17 cellular contexts compared by ENCODE assay signal in genomic region chr12:49557917-49558215, GRCh38. TPM values are rescaled to one million over a fixed set of nuclear protein-coding genes. Genes with fewer than 3 reads are reported as not detected.
DNase-seq lines count a peak whose midpoint lies in the region; ATAC-seq and TF ChIP-seq lines count a peak whose summit lies in the region.
"Had no signal": no experiment of that assay in that cellular context is flagged by ENCODE, and none has a peak within 500 bp of the region (broad histone marks: within the 10 kb centered on the region; RNA-seq: fewer than 3 reads in every experiment).

No MANE protein-coding gene starts in this region.

- ATAC-seq in Right ventricle myocardium superior (ENCODE audit: poor library complexity): peak; percentile 29
- no peak for ATAC-seq in GM21786 (IDR thresholded peaks at IDR 0.05; ENCODE audit: unreplicated experiment)
- ATAC-seq: activated CD4-positive, CD25-positive, alpha-beta regulatory T cell treated with anti-CD3 and anti-CD28 coated beads, Interleukin-2, amount 50 U/mL, for 24 hours; effector memory CD8-positive, alpha-beta T cell had no signal

- POLR2A ChIA-PET in OCI-LY7 (lab: Charles Lee): no interaction called here
- POLR2A ChIA-PET in activated CD4-positive, alpha-beta memory T cell treated with anti-CD3 and anti-CD28 coated beads, Interleukin-2, amount 10 ng/mL, durations not matched to agents 7 days and 5 days (lab: Charles Lee): interaction anchor here (9.5 kb wide), 1 partner anchor 7 kb away, joined by 76 read pairs; the partner anchor contains the start of gene MCRS1

- no peaks in the 10 kb centered on the region for H3K79me2 ChIP-seq in OCI-LY7 (ENCODE audit: insufficient read depth, low read depth, low read length)

- CTCF ChIA-PET in OCI-LY7 (lab: Charles Lee; ENCODE audit: unreplicated experiment): no interaction called here
- CTCF ChIA-PET in activated CD4-positive, alpha-beta memory T cell treated with anti-CD3 and anti-CD28 coated beads, Interleukin-2, amount 10 ng/mL, durations not matched to agents 7 days and 5 days (lab: Charles Lee): interaction anchor here (1.8 kb wide), 1 partner anchor 199 kb away, joined by 7 read pairs; no protein-coding TSS in a partner anchor

- no peak overlapping the region for H3K27ac Mint-ChIP-seq in activated CD4-positive, alpha-beta T cell treated with anti-CD3 and anti-CD28 coated beads, Interleukin-2, amount 10 ng/mL, durations not matched to agents 24 days and 14 days
- no peak overlapping the region for H3K27ac Mint-ChIP-seq in activated CD4-positive, alpha-beta memory T cell treated with anti-CD3 and anti-CD28 coated beads, Interleukin-2, amount 10 ng/mL, durations not matched to agents 7 days and 5 days
- H3K27ac Mint-ChIP-seq: memory B cell had no signal

- DNase-seq in Right ventricle myocardium superior: no peak
- DNase-seq in right atrium auricular region (ENCODE audit: low spot score): no peak
- no peak for DNase-seq in OCI-LY7 (ENCODE audit: low spot score)
- peak; percentile 17 for DNase-seq in epithelial cell of esophagus (ENCODE audit: low read depth)
- DNase-seq in activated CD4-positive, alpha-beta T cell treated with anti-CD3 and anti-CD28 coated beads, Interleukin-2, amount 10 ng/mL, durations not matched to agents 24 days and 14 days: no peak
- no peak for DNase-seq in LoVo (ENCODE audit: low spot score)
- no peak for DNase-seq in activated CD4-positive, alpha-beta memory T cell treated with anti-CD3 and anti-CD28 coated beads, Interleukin-2, amount 10 ng/mL, durations not matched to agents 7 days and 5 days
- DNase-seq: activated T-cell treated with anti-CD3 and anti-CD28 coated beads, Interleukin-2, amount 50 U/mL, for 48 hours; amniotic stem cell; effector memory CD8-positive, alpha-beta T cell; hippocampal formation; NCI-H2029; SJCRH30; uterus had no signal

- peaks cover 4% of the 10 kb centered on the region for H3K4me1 Mint-ChIP-seq in activated CD4-positive, alpha-beta T cell treated with anti-CD3 and anti-CD28 coated beads, Interleukin-2, amount 10 ng/mL, durations not matched to agents 24 days and 14 days
- peaks cover 28% of the 10 kb centered on the region for H3K4me1 Mint-ChIP-seq in activated CD4-positive, alpha-beta memory T cell treated with anti-CD3 and anti-CD28 coated beads, Interleukin-2, amount 10 ng/mL, durations not matched to agents 7 days and 5 days

- no peaks in the 10 kb centered on the region for H3K27me3 ChIP-seq in right atrium auricular region
- H3K27me3 ChIP-seq: SJCRH30, uterus had no signal

- peaks cover 2% of the 10 kb centered on the region for H3K27me3 Mint-ChIP-seq in activated CD4-positive, alpha-beta T cell treated with anti-CD3 and anti-CD28 coated beads, Interleukin-2, amount 10 ng/mL, durations not matched to agents 24 days and 14 days
- peaks cover 2% of the 10 kb centered on the region for H3K27me3 Mint-ChIP-seq in activated CD4-positive, alpha-beta memory T cell treated with anti-CD3 and anti-CD28 coated beads, Interleukin-2, amount 10 ng/mL, durations not matched to agents 7 days and 5 days
- H3K27me3 Mint-ChIP-seq: effector memory CD8-positive, alpha-beta T cell; memory B cell had no signal

- no peaks in the 10 kb centered on the region for H3K4me1 ChIP-seq in right atrium auricular region
- H3K4me1 ChIP-seq in OCI-LY7 (ENCODE audit: insufficient read depth, low read length, poor library complexity, severe bottlenecking): peaks cover 8% of the 10 kb centered on the region
- H3K4me1 ChIP-seq: SJCRH30, uterus had no signal

- H3K4me3 ChIP-seq in right atrium auricular region: no peak overlapping the region
- H3K4me3 ChIP-seq in OCI-LY7 (ENCODE audit: low read depth, low read length, poor library complexity, severe bottlenecking): no peak overlapping the region
- H3K4me3 ChIP-seq in epithelial cell of esophagus (ENCODE audit: low read length): no peak overlapping the region
- H3K4me3 ChIP-seq: SJCRH30, uterus had no signal

- H4K20me1 ChIP-seq in OCI-LY7 (ENCODE audit: insufficient read depth, low read length): no peaks in the 10 kb centered on the region

- BruUV-seq in OCI-LY7 (replicated peaks; lab: Mats Ljungman, UMichigan): no TSS peak

- H3K4me2 ChIP-seq in OCI-LY7 (ENCODE audit: low read length): no peak overlapping the region

- H3K36me3 Mint-ChIP-seq in activated CD4-positive, alpha-beta T cell treated with anti-CD3 and anti-CD28 coated beads, Interleukin-2, amount 10 ng/mL, durations not matched to agents 24 days and 14 days (ENCODE audit: low read depth): peaks cover 35% of the 10 kb centered on the region
- H3K36me3 Mint-ChIP-seq in activated CD4-positive, alpha-beta memory T cell treated with anti-CD3 and anti-CD28 coated beads, Interleukin-2, amount 10 ng/mL, durations not matched to agents 7 days and 5 days (ENCODE audit: low read depth): peaks cover 43% of the 10 kb centered on the region

- H2AFZ ChIP-seq in OCI-LY7 (ENCODE audit: low read length): no peak overlapping the region

- H3K27ac ChIP-seq in right atrium auricular region (no peak overlapping the region), OCI-LY7 (ENCODE audit: low read depth, low read length, poor library complexity, severe bottlenecking) (no peak overlapping the region)
- H3K27ac ChIP-seq: SJCRH30, uterus had no signal

- intact Hi-C loops in Right ventricle myocardium superior (cut with DNase I): no loop called here
- intact Hi-C loops in OCI-LY7 (cut with micrococcal nuclease; ENCODE audit: unreplicated experiment): no loop called here
- intact Hi-C loops in activated CD4-positive, alpha-beta T cell treated with anti-CD3 and anti-CD28 coated beads, Interleukin-2, amount 10 ng/mL, durations not matched to agents 24 days and 14 days (cut with micrococcal nuclease): no loop called here

- H3K9me3 ChIP-seq in right atrium auricular region: no peaks in the 10 kb centered on the region
- no peaks in the 10 kb centered on the region for H3K9me3 ChIP-seq in OCI-LY7 (ENCODE audit: low read length)
- H3K9me3 ChIP-seq: SJCRH30, uterus had no signal

- H3K9me3 Mint-ChIP-seq in activated CD4-positive, alpha-beta T cell treated with anti-CD3 and anti-CD28 coated beads, Interleukin-2, amount 10 ng/mL, durations not matched to agents 24 days and 14 days: no peaks in the 10 kb centered on the region
- H3K9me3 Mint-ChIP-seq in activated CD4-positive, alpha-beta memory T cell treated with anti-CD3 and anti-CD28 coated beads, Interleukin-2, amount 10 ng/mL, durations not matched to agents 7 days and 5 days: no peaks in the 10 kb centered on the region
- H3K9me3 Mint-ChIP-seq: effector memory CD8-positive, alpha-beta T cell; memory B cell had no signal

- H3K36me3 ChIP-seq in right atrium auricular region (peaks cover 68% of the 10 kb centered on the region), OCI-LY7 (ENCODE audit: insufficient read depth, low read length) (peaks cover 63% of the 10 kb centered on the region)
- H3K36me3 ChIP-seq: uterus had no signal

- H3K4me3 Mint-ChIP-seq in activated CD4-positive, alpha-beta T cell treated with anti-CD3 and anti-CD28 coated beads, Interleukin-2, amount 10 ng/mL, durations not matched to agents 24 days and 14 days: no peak overlapping the region
- H3K4me3 Mint-ChIP-seq in activated CD4-positive, alpha-beta memory T cell treated with anti-CD3 and anti-CD28 coated beads, Interleukin-2, amount 10 ng/mL, durations not matched to agents 7 days and 5 days: no peak overlapping the region
- H3K4me3 Mint-ChIP-seq: effector memory CD8-positive, alpha-beta T cell; memory B cell had no signal

- no peak for TF ChIP-seq CTCF in right atrium auricular region (IDR thresholded peaks at IDR 0.05)
- peak; percentile 53 for TF ChIP-seq CTCF in OCI-LY7 (conservative IDR thresholded peaks at IDR 0.05; ENCODE audit: low read length)
- peak; percentile 33 for TF ChIP-seq CTCF in epithelial cell of esophagus (IDR thresholded peaks at IDR 0.05; ENCODE audit: insufficient read depth, low read depth, low read length, missing control alignments)

- no peaks in the 10 kb centered on the region for H3K9me2 ChIP-seq in OCI-LY7 (ENCODE audit: insufficient read depth, low read length)

RNA-seq across cellular contexts. Expression of gene MCRS1, which starts 10.1 kb away (rescaled TPM):
- 83.0 TPM for total RNA-seq in Right ventricle myocardium superior
- total RNA-seq in right atrium auricular region: 10 to 100 TPM; 81.8 to 82.8 TPM
- 72.0 and 75.6 TPM in 2 replicates for total RNA-seq in OCI-LY7 (2014; rRNA removed; shearing (Covaris generic))
- 65.4 and 72.4 TPM in 2 replicates for total RNA-seq in OCI-LY7 (2022)
- 71.4 and 79.6 TPM in 2 replicates for total RNA-seq in activated CD4-positive, alpha-beta T cell treated with anti-CD3 and anti-CD28 coated beads, Interleukin-2, amount 10 ng/mL, durations not matched to agents 24 days and 14 days
- 10 to 100 TPM; 70.5 to 73.1 TPM for total RNA-seq in activated CD4-positive, alpha-beta memory T cell treated with anti-CD3 and anti-CD28 coated beads, Interleukin-2, amount 10 ng/mL, durations not matched to agents 7 days and 5 days

RNA-seq across cellular contexts. Expression of gene KCNH3, which starts 19.0 kb away (rescaled TPM):
- total RNA-seq in Right ventricle myocardium superior: 0.16 TPM
- total RNA-seq in right atrium auricular region: 1 to 10 TPM in 1 of 2 donors, under 1 TPM in 1; 0.19 to 1.0 TPM
- 0.05 and 0.06 TPM in 2 replicates for total RNA-seq in OCI-LY7 (2014; rRNA removed; shearing (Covaris generic))
- total RNA-seq in OCI-LY7 (2022): 0.57 TPM in 1 of 2 replicates, not detected in the other
- 1.5 and 2.1 TPM in 2 replicates for total RNA-seq in activated CD4-positive, alpha-beta T cell treated with anti-CD3 and anti-CD28 coated beads, Interleukin-2, amount 10 ng/mL, durations not matched to agents 24 days and 14 days
- total RNA-seq in activated CD4-positive, alpha-beta memory T cell treated with anti-CD3 and anti-CD28 coated beads, Interleukin-2, amount 10 ng/mL, durations not matched to agents 7 days and 5 days: under 1 TPM; 0.58 to 0.90 TPM

RNA-seq across cellular contexts. Expression of gene FAM186B, which starts 47.6 kb away (rescaled TPM):
- total RNA-seq in Right ventricle myocardium superior (0.46 TPM), right atrium auricular region (under 1 TPM in 1 of 2 donors, not detected in 1; 0.28 TPM), OCI-LY7 (2022) (2.4 and 2.8 TPM in 2 replicates)
- total RNA-seq in OCI-LY7 (2014; rRNA removed; shearing (Covaris generic)): 0.21 and 0.60 TPM in 2 replicates
- 0.16 and 0.33 TPM in 2 replicates for total RNA-seq in activated CD4-positive, alpha-beta T cell treated with anti-CD3 and anti-CD28 coated beads, Interleukin-2, amount 10 ng/mL, durations not matched to agents 24 days and 14 days
- not detected for total RNA-seq in activated CD4-positive, alpha-beta memory T cell treated with anti-CD3 and anti-CD28 coated beads, Interleukin-2, amount 10 ng/mL, durations not matched to agents 7 days and 5 days

Comparison
In these comparisons a context has a peak if more than half of its experiments do, and no peak if none do; other contexts are left out.
1. CTCF ChIP-seq: peak in OCI-LY7 (single experiment) and epithelial cell of esophagus (single experiment); none in right atrium auricular region (0 of 2).